In genomic region chr18:24497052-24497754, GRCh38 we compare ENCODE assay signal across 1 cellular context.
TF ChIP-seq lines count a peak whose summit lies in the region.

No MANE protein-coding gene starts in this region.

TF ChIP-seq in IMR-90, 13 proteins besides CTCF, POLR2A, EP300 and RAD21:
- TF ChIP-seq USF2 (IDR thresholded peaks at IDR 0.05; ENCODE audit: low read depth, low read length) (no peak), CEBPB (IDR thresholded peaks at IDR 0.05; ENCODE audit: low read depth, low read length) (peak; percentile 20; the same call in 1 of the 2 replicates)
